Comparison of ENCODE assay signal across 8 cellular contexts in genomic region chr3:184345678-184346144, GRCh38. TPM values are rescaled to one million over a fixed set of nuclear protein-coding genes. Genes with fewer than 3 reads are reported as not detected.
DNase-seq lines count a peak whose midpoint lies in the region; ATAC-seq and TF ChIP-seq lines count a peak whose summit lies in the region.

No MANE protein-coding gene starts in this region.

- 25 to 28% methylated on average over 8 of the region's 8 CpGs for WGBS in lower leg skin, 2 donors

- H3K4me1 ChIP-seq in Peyer's patch = peaks cover 0 to 9% (median 1%) of the 10 kb centered on the region in 4 donors
- H3K4me1 ChIP-seq in colonic mucosa = peaks cover 5% of the 10 kb centered on the region
- H3K4me1 ChIP-seq in vagina = peaks cover 9% of the 10 kb centered on the region

- ATAC-seq in HG02840 (IDR thresholded peaks at IDR 0.05; ENCODE audit: low FRiP score, unreplicated experiment) = no peak

- in situ Hi-C loops in G401 (cut with HindIII; ENCODE audit: low sequenced_read_pairs) = no loop called here
- in situ Hi-C loops in KBM-7 (cut with MboI; ENCODE audit: low pct_unique_long_range_greater_than_20kb, low sequenced_read_pairs) = no loop called here

- DNase-seq in G401 (ENCODE audit: low spot score) (peak; percentile 97), KBM-7 (peak; percentile 73), Peyer's patch (peak in 2 of 3 donors; percentile 88 to 90), colonic mucosa (peak; percentile 89), lower leg skin (ENCODE audit: low spot score in 2 of 2) (peak; percentile 83 to 93), vagina (ENCODE audit: extremely low spot score in 2 of 2) (no peak), posterior vena cava (ENCODE audit: low spot score) (no peak)

- peak overlapping the region in 3 of 4 donors; percentile 65 to 79 (median 73) for H3K27ac ChIP-seq in Peyer's patch
- H3K27ac ChIP-seq in colonic mucosa = peak overlapping the region; percentile 23
- peak overlapping the region; percentile 9 for H3K27ac ChIP-seq in vagina

- H3K36me3 ChIP-seq in Peyer's patch (peaks cover 0 to 40% (median 0%) of the 10 kb centered on the region in 3 donors), colonic mucosa (no peaks in the 10 kb centered on the region), vagina (peaks cover 0 to 14% of the 10 kb centered on the region in 2 donors)

- H3K9me3 ChIP-seq in Peyer's patch (no peaks in the 10 kb centered on the region), colonic mucosa (no peaks in the 10 kb centered on the region), vagina (no peaks in the 10 kb centered on the region)

- H3K4me3 ChIP-seq in Peyer's patch (no peak overlapping the region), colonic mucosa (no peak overlapping the region), lower leg skin (ENCODE audit: low read depth, poor library complexity, severe bottlenecking) (no peak overlapping the region), vagina (no peak overlapping the region)

- H3K27me3 ChIP-seq in Peyer's patch (no peaks in the 10 kb centered on the region), colonic mucosa (no peaks in the 10 kb centered on the region), vagina (no peaks in the 10 kb centered on the region)

- peak in 1 of 2 donors; percentile 47 for TF ChIP-seq POLR2A in Peyer's patch (IDR thresholded peaks at IDR 0.05)
- TF ChIP-seq POLR2A in lower leg skin (IDR thresholded peaks at IDR 0.05) = no peak
- TF ChIP-seq POLR2A in vagina (IDR thresholded peaks at IDR 0.05) = no peak

- TF ChIP-seq CTCF in Peyer's patch (IDR thresholded peaks at IDR 0.05) = peak in 4 of 6 experiments; percentile 23 to 80 (median 76)
- TF ChIP-seq CTCF in colonic mucosa (IDR thresholded peaks at IDR 0.05) = peak; percentile 36
- no peak for TF ChIP-seq CTCF in lower leg skin (IDR thresholded peaks at IDR 0.05)
- no peak for TF ChIP-seq CTCF in vagina (IDR thresholded peaks at IDR 0.05)

- no peak overlapping the region for H3K9ac ChIP-seq in colonic mucosa (ENCODE audit: low read depth in 2 of 2, low read length in 2 of 2)

- intact Hi-C loops in colonic mucosa (cut with DNase I) (no loop called here), lower leg skin (cut with DNase I; ENCODE audit: low total_unique reads) (no loop called here), vagina (cut with DNase I) (no loop called here), posterior vena cava (cut with DNase I) (loop anchor here in 1 of 2 donors (5.0 kb wide), 1 partner anchor 38 kb away; no protein-coding TSS in a partner anchor)

RNA-seq across cellular contexts. Expression of gene FAM131A, which starts 8.3 kb away (rescaled TPM):
- total RNA-seq in G401 (2014; rRNA removed; shearing (Covaris generic)) = 20.7 and 31.2 TPM in 2 replicates
- total RNA-seq in Peyer's patch (10 to 100 TPM in 3 of 4 donors, 1 to 10 TPM in 1; 5.8 to 47.9 (median 19.6) TPM), colonic mucosa (10 to 100 TPM; 15.0 to 22.0 TPM), lower leg skin (10 to 100 TPM; 60.3 to 81.7 (median 66.9) TPM), vagina (28.5 TPM), posterior vena cava (10 to 100 TPM; 30.4 to 37.4 TPM)

RNA-seq across cellular contexts. Expression of gene CLCN2, which starts 15.7 kb away (rescaled TPM):
- 6.7 and 10.7 TPM in 2 replicates for total RNA-seq in G401 (2014; rRNA removed; shearing (Covaris generic))
- total RNA-seq in Peyer's patch (10 to 100 TPM; 11.6 to 87.8 (median 63.8) TPM), colonic mucosa (10 to 100 TPM; 61.1 to 71.6 TPM), lower leg skin (1 to 10 TPM; 1.7 to 6.0 (median 4.0) TPM), vagina (8.1 TPM), posterior vena cava (1 to 10 TPM; 3.7 to 4.0 TPM)

RNA-seq across cellular contexts. Expression of gene POLR2H, which starts 15.8 kb away (rescaled TPM):
- 136 and 144 TPM in 2 replicates for total RNA-seq in G401 (2014; rRNA removed; shearing (Covaris generic))
- 100 to 1,000 TPM in 3 of 4 donors, 10 to 100 TPM in 1; 90.8 to 307 (median 239) TPM for total RNA-seq in Peyer's patch
- total RNA-seq in colonic mucosa = 100 to 1,000 TPM in 1 of 2 donors, 10 to 100 TPM in 1; 98.2 to 130 TPM
- 10 to 100 TPM; 54.7 to 95.9 (median 66.8) TPM for total RNA-seq in lower leg skin
- 64.3 TPM for total RNA-seq in vagina
- 10 to 100 TPM; 39.1 to 42.7 TPM for total RNA-seq in posterior vena cava

RNA-seq across cellular contexts. Expression of gene EIF4G1, which starts 31.3 kb away (rescaled TPM):
- 295 and 341 TPM in 2 replicates for total RNA-seq in G401 (2014; rRNA removed; shearing (Covaris generic))
- 100 to 1,000 TPM; 209 to 295 (median 244) TPM for total RNA-seq in Peyer's patch
- 100 to 1,000 TPM; 263 to 524 TPM for total RNA-seq in colonic mucosa
- 100 to 1,000 TPM; 418 to 445 (median 433) TPM for total RNA-seq in lower leg skin
- total RNA-seq in vagina = 207 TPM
- total RNA-seq in posterior vena cava = 100 to 1,000 TPM; 273 to 325 TPM

RNA-seq across cellular contexts. Expression of gene THPO, which starts 32.3 kb away (rescaled TPM):
- total RNA-seq in G401 (2014; rRNA removed; shearing (Covaris generic)) = 0.12 and 0.20 TPM in 2 replicates
- 1 to 10 TPM in 1 of 4 donors, under 1 TPM in 1, not detected in 2; 0.54 to 2.5 TPM for total RNA-seq in Peyer's patch
- total RNA-seq in colonic mucosa = under 1 TPM in 1 of 2 donors, not detected in 1; 0.17 TPM
- 1 to 10 TPM in 1 of 4 donors, under 1 TPM in 2, not detected in 1; 0.36 to 1.3 (median 0.37) TPM for total RNA-seq in lower leg skin
- 0.74 TPM for total RNA-seq in vagina
- 1 to 10 TPM in 1 of 2 donors, under 1 TPM in 1; 0.71 to 1.1 TPM for total RNA-seq in posterior vena cava

Comparison
In these comparisons a context has a peak if more than half of its experiments do, and no peak if none do; other contexts are left out.
1. DNase-seq: peak in G401 (single experiment), KBM-7 (single experiment), Peyer's patch (2 of 3), colonic mucosa (single experiment) and lower leg skin (2 of 2); none in vagina (0 of 2) and posterior vena cava (single experiment).
2. H3K27ac ChIP-seq: peak in every context shown above with its lines; median percentile 73 in Peyer's patch; 23 in colonic mucosa; 9 in vagina.
3. CTCF ChIP-seq: peak in Peyer's patch (4 of 6) and colonic mucosa (single experiment); none in lower leg skin (0 of 3) and vagina (0 of 3).